ENCODE assay signal across 14 cellular contexts in the genomic region with DNA sequence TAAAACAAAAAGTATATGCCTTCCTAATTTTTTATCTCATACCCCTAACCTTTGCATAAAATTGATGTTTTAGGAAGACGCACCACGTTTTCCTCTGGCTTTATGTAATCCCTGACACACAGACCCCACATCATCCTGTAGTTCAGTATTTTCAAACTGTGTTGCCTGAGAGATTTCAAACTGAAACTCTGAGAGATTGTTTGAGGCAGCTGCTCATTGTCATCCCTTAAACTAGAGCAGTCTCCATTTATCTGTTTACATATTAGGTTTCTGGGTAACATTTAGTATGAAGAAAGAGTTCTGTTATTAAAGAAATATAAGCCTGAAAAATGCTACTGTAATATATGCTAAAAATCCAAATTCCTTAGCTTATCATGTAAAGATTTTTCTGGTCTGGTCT. TPM values are rescaled to one million over a fixed set of nuclear protein-coding genes. Genes with fewer than 3 reads are reported as not detected.
DNase-seq lines count a peak whose midpoint lies in the region; ATAC-seq and TF ChIP-seq lines count a peak whose summit lies in the region.
"Had no signal": no experiment of that assay in that cellular context is flagged by ENCODE, and none has a peak within 500 bp of the region (broad histone marks: within the 10 kb centered on the region; RNA-seq: fewer than 3 reads in every experiment).

No MANE protein-coding gene starts in this region.

- DNase-seq in SK-N-SH (no peak), WTC11 (ENCODE audit: low spot score) (no peak), neural progenitor cell (ENCODE audit: low spot score) (no peak), NCI-H2227 (lab: John Stamatoyannopoulos, UW; ENCODE audit: unreplicated experiment) (no peak)
- no peak for DNase-seq in effector memory CD4-positive, alpha-beta T cell
- DNase-seq: activated CD4-positive, alpha-beta T cell treated with anti-CD3 and anti-CD28 coated beads, Interleukin-2, amount 50 U/mL, for 48 hours; GF-D8; left ventricle myocardium superior; NCI-H446 had no signal

- H3F3A ChIP-seq in SK-N-SH (replicated peaks; ENCODE audit: insufficient read depth) (peaks cover 17% of the 10 kb centered on the region), neural progenitor cell (ENCODE audit: low read depth) (no peaks in the 10 kb centered on the region)

- peaks cover 89% of the 10 kb centered on the region for H3K79me2 ChIP-seq in SK-N-SH (ENCODE audit: insufficient read depth)
- peaks cover 88% of the 10 kb centered on the region for H3K79me2 ChIP-seq in neural progenitor cell (ENCODE audit: low read depth)

- CTCF ChIA-PET in SK-N-SH (lab: Yijun Ruan, JAX) (interaction anchor here (0.7 kb wide), 1 partner anchor 542 kb away, joined by 3 read pairs; no protein-coding TSS in a partner anchor), WTC11 (lab: Charles Lee) (no interaction called here)

- 96% methylated on average over 2 of the region's 2 CpGs for WGBS in SK-N-SH (ENCODE audit: low lambda C conversion rate)

- H3K27ac Mint-ChIP-seq in WTC11 (peak overlapping the region; percentile 99), neural progenitor cell (no peak overlapping the region)

- H3K9me3 Mint-ChIP-seq in WTC11 (no peaks in the 10 kb centered on the region), neural progenitor cell (no peaks in the 10 kb centered on the region)

- H3K36me3 ChIP-seq in SK-N-SH (replicated peaks in 1 of 2; ENCODE audit: control insufficient read depth in 1 of 2, insufficient read depth in 2 of 2, low read length in 1 of 2) (no peaks in the 10 kb centered on the region), neural progenitor cell (no peaks in the 10 kb centered on the region)
- no peaks in the 10 kb centered on the region for H3K36me3 ChIP-seq in effector memory CD4-positive, alpha-beta T cell (ENCODE audit: control insufficient read depth, insufficient read depth, low read length)
- H3K36me3 ChIP-seq: prostate gland had no signal

- H3K9me3 ChIP-seq in SK-N-SH (no peaks in the 10 kb centered on the region), neural progenitor cell (ENCODE audit: low read depth) (no peaks in the 10 kb centered on the region)
- H3K9me3 ChIP-seq in effector memory CD4-positive, alpha-beta T cell (ENCODE audit: control insufficient read depth, low read length), result no peaks in the 10 kb centered on the region
- H3K9me3 ChIP-seq: prostate gland had no signal

- H2AFZ ChIP-seq in SK-N-SH (ENCODE audit: low read depth) (no peak overlapping the region), neural progenitor cell (replicated peaks) (no peak overlapping the region)

- TF ChIP-seq EP300 in SK-N-SH (IDR thresholded peaks at IDR 0.05; ENCODE audit: borderline replicate concordance in 1 of 2, low read depth in 1 of 2, low read length in 1 of 2), result no peak

- ATAC-seq in SK-N-SH treated with all-trans-retinoic acid at 6 μM for 48 hours (peak; percentile 52; the same call in 2 of the 3 replicates), HG03460 (IDR thresholded peaks at IDR 0.05; ENCODE audit: unreplicated experiment) (peak; percentile 37), WTC11 (0 out of 2 replicates have a peak, but pooled peaks have one; percentile 12), HG02571 (IDR thresholded peaks at IDR 0.05; ENCODE audit: unreplicated experiment) (no peak)
- ATAC-seq: esophagus mucosa, left ventricle myocardium superior had no signal

- H3K4me1 ChIP-seq in SK-N-SH (ENCODE audit: control insufficient read depth in 1 of 2, insufficient read depth in 2 of 2, low read depth in 1 of 2, low read length in 1 of 2) (peaks cover 0 to 31% of the 10 kb centered on the region in 2 experiments; a peak in 3 of 4 replicates), neural progenitor cell (peaks cover 13% of the 10 kb centered on the region)
- peaks cover 4% of the 10 kb centered on the region for H3K4me1 ChIP-seq in effector memory CD4-positive, alpha-beta T cell (ENCODE audit: control insufficient read depth, insufficient read depth, low read length, poor library complexity, severe bottlenecking)
- H3K4me1 ChIP-seq: prostate gland had no signal

- H3K4me3 ChIP-seq in SK-N-SH (ENCODE audit: low read depth in 2 of 2, low read length in 1 of 2) (no peak overlapping the region), neural progenitor cell (no peak overlapping the region)
- no peak overlapping the region for H3K4me3 ChIP-seq in effector memory CD4-positive, alpha-beta T cell (ENCODE audit: insufficient read depth, low read depth, low read length, poor library complexity, severe bottlenecking)
- H3K4me3 ChIP-seq: prostate gland had no signal

- TF ChIP-seq RAD21 in SK-N-SH (IDR thresholded peaks at IDR 0.05; ENCODE audit: low read length), result no peak

- H3K9me2 ChIP-seq in SK-N-SH, result no peaks in the 10 kb centered on the region

- TF ChIP-seq CTCF in SK-N-SH (IDR thresholded peaks at IDR 0.05), result no peak
- no peak for TF ChIP-seq CTCF in WTC11 (IDR thresholded peaks at IDR 0.05)
- TF ChIP-seq CTCF in neural progenitor cell (IDR thresholded peaks at IDR 0.05), result no peak

- no peaks in the 10 kb centered on the region for H3K36me3 Mint-ChIP-seq in WTC11
- H3K36me3 Mint-ChIP-seq in neural progenitor cell, result no peaks in the 10 kb centered on the region

- H3K9ac ChIP-seq in SK-N-SH (no peak overlapping the region), neural progenitor cell (no peak overlapping the region)

- H4K20me1 ChIP-seq in SK-N-SH (ENCODE audit: insufficient read depth) (peaks cover 8% of the 10 kb centered on the region; the same call in 1 of the 2 replicates), neural progenitor cell (ENCODE audit: low read depth) (peaks cover 64% of the 10 kb centered on the region)

- H3K4me3 Mint-ChIP-seq in WTC11 (peak overlapping the region; percentile 32; the same call in 1 of the 2 replicates), neural progenitor cell (no peak overlapping the region)

- H3K27me3 Mint-ChIP-seq in WTC11 (ENCODE audit: low read depth) (no peaks in the 10 kb centered on the region), neural progenitor cell (ENCODE audit: insufficient read depth, low read depth) (no peaks in the 10 kb centered on the region)

- POLR2A ChIA-PET in SK-N-SH (lab: Yijun Ruan, JAX), result no interaction called here
- POLR2A ChIA-PET in WTC11 (lab: Charles Lee), result no interaction called here

- H3K4me1 Mint-ChIP-seq in WTC11 (peaks cover 74% of the 10 kb centered on the region), neural progenitor cell (peaks cover 7% of the 10 kb centered on the region)

- H3K27me3 ChIP-seq in SK-N-SH (ENCODE audit: insufficient read depth) (no peaks in the 10 kb centered on the region), neural progenitor cell (no peaks in the 10 kb centered on the region)
- H3K27me3 ChIP-seq in effector memory CD4-positive, alpha-beta T cell (replicated peaks; ENCODE audit: control insufficient read depth, insufficient read depth, low read length, poor library complexity, severe bottlenecking), result no peaks in the 10 kb centered on the region

- H3K4me2 ChIP-seq in SK-N-SH (no peak overlapping the region), neural progenitor cell (no peak overlapping the region)

- H3K27ac ChIP-seq in SK-N-SH (ENCODE audit: low read depth in 2 of 2, low read length in 1 of 2) (no peak overlapping the region), neural progenitor cell (peak overlapping the region; percentile 31)
- H3K27ac ChIP-seq in effector memory CD4-positive, alpha-beta T cell (ENCODE audit: insufficient read depth, low read length, poor library complexity, severe bottlenecking), result no peak overlapping the region
- H3K27ac ChIP-seq: prostate gland had no signal

TF ChIP-seq in SK-N-SH, 30 proteins besides CTCF, POLR2A, EP300 and RAD21:
- TF ChIP-seq SMC3 (IDR thresholded peaks at IDR 0.05; ENCODE audit: low read depth, low read length) (no peak), FOXJ3 (CRISPR knock-in tag; IDR thresholded peaks at IDR 0.05) (no peak), GATA2 (CRISPR knock-in tag; IDR thresholded peaks at IDR 0.05) (no peak), RFX5 (IDR thresholded peaks at IDR 0.05; ENCODE audit: low read length) (no peak), POLR2AphosphoS5 (IDR thresholded peaks at IDR 0.05; ENCODE audit: low read depth, low read length) (no peak), FOSL2 (IDR thresholded peaks at IDR 0.05; ENCODE audit: borderline replicate concordance, low read depth) (no peak)
- TF ChIP-seq, protein P1, sequence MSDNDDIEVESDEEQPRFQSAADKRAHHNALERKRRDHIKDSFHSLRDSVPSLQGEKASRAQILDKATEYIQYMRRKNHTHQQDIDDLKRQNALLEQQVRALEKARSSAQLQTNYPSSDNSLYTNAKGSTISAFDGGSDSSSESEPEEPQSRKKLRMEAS (IDR thresholded peaks at IDR 0.05; ENCODE audit: low read depth), result no peak

TF ChIP-seq in WTC11, 78 proteins besides CTCF, POLR2A, EP300 and RAD21 (continues in another document):
- no peak for TF ChIP-seq PRRX2 (CRISPR knock-in tag; IDR thresholded peaks at IDR 0.05)

RNA-seq across cellular contexts. Expression of gene MNAT1, which starts 24.3 kb away (rescaled TPM):
- 38.9 and 46.7 TPM in 2 replicates for polyA plus RNA-seq in SK-N-SH (2012; rRNA removed)
- polyA plus RNA-seq in SK-N-SH (2012; cell fraction: cytosol; rRNA removed), result 51.2 and 58.0 TPM in 2 replicates
- polyA plus RNA-seq in SK-N-SH (2012; cell fraction: nucleus; rRNA removed), result 19.0 and 33.0 TPM in 2 replicates
- 55.2 to 59.0 TPM (median 56.0 TPM) in 3 replicates for total RNA-seq in WTC11 (2021)
- total RNA-seq in neural progenitor cell (ENCODE audit: low replicate concordance), result 64.0 and 114 TPM in 2 replicates

RNA-seq across cellular contexts. Expression of gene SIX4, which starts 34.7 kb away (rescaled TPM):
- 3.3 and 4.3 TPM in 2 replicates for polyA plus RNA-seq in SK-N-SH (2012; rRNA removed)
- polyA plus RNA-seq in SK-N-SH (2012; cell fraction: cytosol; rRNA removed), result 4.1 TPM in 2 replicates
- 4.2 and 5.9 TPM in 2 replicates for polyA plus RNA-seq in SK-N-SH (2012; cell fraction: nucleus; rRNA removed)
- total RNA-seq in WTC11 (2021), result 40.0 to 41.8 TPM (median 41.6 TPM) in 3 replicates
- 28.8 and 32.9 TPM in 2 replicates for total RNA-seq in neural progenitor cell (ENCODE audit: low replicate concordance)
